In genomic region chr6:105162377-105162776, GRCh38 we compare ENCODE assay signal across 17 cellular contexts. TPM values are rescaled to one million over a fixed set of nuclear protein-coding genes. Genes with fewer than 3 reads are reported as not detected.
"Had no signal": no experiment of that assay in that cellular context is flagged by ENCODE, and none has a peak within 500 bp of the region (broad histone marks: within the 10 kb centered on the region; RNA-seq: fewer than 3 reads in every experiment).

No MANE protein-coding gene starts in this region.

- H3K27ac ChIP-seq: colonic mucosa, esophagus muscularis mucosa, foreskin keratinocyte, heart right ventricle, left lung, lower lobe of right lung had no signal

- H3K36me3 ChIP-seq: colonic mucosa, left lung, lower lobe of right lung had no signal

- H3K27me3 ChIP-seq: colonic mucosa, esophagus muscularis mucosa, left lung had no signal

- H3K4me1 ChIP-seq: colonic mucosa, foreskin keratinocyte, left lung, lower lobe of right lung had no signal

- H3K9me3 ChIP-seq: colonic mucosa, esophagus muscularis mucosa, heart right ventricle, left lung, lower lobe of right lung had no signal

- H3K4me3 ChIP-seq: colonic mucosa, esophagus muscularis mucosa, heart right ventricle, left lung, lower lobe of right lung had no signal

- ATAC-seq: foreskin keratinocyte, heart right ventricle, left cardiac atrium, left lung, left ventricle myocardium superior, lower lobe of right lung had no signal

- DNase-seq: colonic mucosa; cortex of kidney; effector CD8-positive, alpha-beta T cell; foreskin keratinocyte; glutamatergic neuron; head of caudate nucleus; heart right ventricle; hippocampal formation; left cardiac atrium; left lung; left ventricle myocardium superior; lower lobe of right lung; mesendoderm; midbrain had no signal

RNA-seq across cellular contexts. Expression of gene POPDC3, which starts 17.4 kb away (rescaled TPM):
- total RNA-seq: esophagus muscularis mucosa, lower leg skin, mononuclear cell had no signal
